In genomic region chr10:21516270-21517131, GRCh38 we compare ENCODE assay signal across 8 cellular contexts. TPM values are rescaled to one million over a fixed set of nuclear protein-coding genes. Genes with fewer than 3 reads are reported as not detected.
DNase-seq lines count a peak whose midpoint lies in the region; ATAC-seq and TF ChIP-seq lines count a peak whose summit lies in the region.

No MANE protein-coding gene starts in this region.

- H3K4me3 ChIP-seq in AG09309 (ENCODE audit: control insufficient read depth, low read depth, low read length) (peak overlapping the region; percentile 68), ascending aorta (peak overlapping the region; percentile 63 to 88), prostate gland (peak overlapping the region; percentile 45 to 52)

- H3K9me3 ChIP-seq in ascending aorta (no peaks in the 10 kb centered on the region), prostate gland (no peaks in the 10 kb centered on the region)

- H3K27ac ChIP-seq in ascending aorta (peak overlapping the region in 1 of 2 donors; percentile 69), prostate gland (peak overlapping the region; percentile 80 to 81)

- no peaks in the 10 kb centered on the region for H3K36me3 ChIP-seq in ascending aorta
- no peaks in the 10 kb centered on the region for H3K36me3 ChIP-seq in prostate gland

- H3K4me1 ChIP-seq in ascending aorta (peaks cover 0 to 13% of the 10 kb centered on the region in 2 donors), prostate gland (replicated peaks) (no peaks in the 10 kb centered on the region)

- TF ChIP-seq POLR2A in prostate gland (IDR thresholded peaks at IDR 0.05) = no peak

- no peaks in the 10 kb centered on the region for H3K27me3 ChIP-seq in ascending aorta
- no peaks in the 10 kb centered on the region for H3K27me3 ChIP-seq in prostate gland (replicated peaks; ENCODE audit: insufficient read depth)

- intact Hi-C loops in ascending aorta (cut with DNase I) (loop anchor here (2.0 kb wide), 2 partner anchors 18 to 20 kb away; partner anchors contain the start of gene MLLT10), prostate gland (cut with DNase I) (no loop called here)

- WGBS in prostate gland = under 1% methylated on average over 83 of the region's 85 CpGs

- ATAC-seq in GM18867 (IDR thresholded peaks at IDR 0.05; ENCODE audit: unreplicated experiment) = peak; percentile 71
- peak; percentile 57 for ATAC-seq in HG03066 (IDR thresholded peaks at IDR 0.05; ENCODE audit: low read depth, unreplicated experiment)

- no peak for DNase-seq in AG09309 (ENCODE audit: low read depth)
- DNase-seq in RPMI7951 (ENCODE audit: low read depth) = peak; percentile 72
- DNase-seq in ascending aorta (ENCODE audit: low spot score in 2 of 2) = peak in 1 of 2 donors; percentile 78
- peak; percentile 60 for DNase-seq in hepatic stellate cell (ENCODE audit: low spot score)
- peak; percentile 57 for DNase-seq in prostate gland (ENCODE audit: low spot score)
- no peak for DNase-seq in GOT3 (lab: John Stamatoyannopoulos, UW)

- TF ChIP-seq CTCF in AG09309 (IDR thresholded peaks at IDR 0.05; ENCODE audit: control insufficient read depth, insufficient read depth, low read depth, low read length, missing control alignments) = no peak
- TF ChIP-seq CTCF in ascending aorta (IDR thresholded peaks at IDR 0.05) = no peak
- no peak for TF ChIP-seq CTCF in prostate gland (IDR thresholded peaks at IDR 0.05)

RNA-seq across cellular contexts. Expression of gene SKIDA1, which starts 9.0 kb away (rescaled TPM):
- 0.48 and 0.88 TPM in 2 replicates for total RNA-seq in RPMI7951 (2014; rRNA removed; shearing (Covaris generic))
- total RNA-seq in ascending aorta = not detected
- 1 to 10 TPM; 1.5 to 4.3 TPM for total RNA-seq in prostate gland

RNA-seq across cellular contexts. Expression of gene MLLT10, which starts 17.5 kb away (rescaled TPM):
- total RNA-seq in RPMI7951 (2014; rRNA removed; shearing (Covaris generic)) = 31.2 and 42.1 TPM in 2 replicates
- 16.3 TPM for total RNA-seq in ascending aorta
- 10 to 100 TPM; 31.2 to 68.3 TPM for total RNA-seq in prostate gland

Comparison
In these comparisons a context has a peak if more than half of its experiments do, and no peak if none do; other contexts are left out.
1. DNase-seq: peak in RPMI7951 (single experiment), hepatic stellate cell (single experiment) and prostate gland (single experiment); none in AG09309 (single experiment) and GOT3 (single experiment).
2. Peak in every context shown above with its lines, with median percentiles within 50 percentile points of each other: H3K4me3 ChIP-seq.